Comparison of ENCODE assay signal across 8 cellular contexts in genomic region chr17:51056813-51057510, GRCh38.
A peak's percentile ranks its signal among the peaks of the same experiment; 100 is the strongest.
DNase-seq lines count a peak whose midpoint lies in the region; ATAC-seq and TF ChIP-seq lines count a peak whose summit lies in the region.

No MANE protein-coding gene starts in this region.

- H3K4me3 Mint-ChIP-seq in endodermal cell: no peak overlapping the region

- in situ Hi-C loops in SK-MEL-5 (cut with HindIII; ENCODE audit: low pct_unique_long_range_greater_than_20kb, low sequenced_read_pairs): no loop called here

- H3K14ac ChIP-seq in mesenchymal stem cell (ENCODE audit: low read length in 2 of 2): no peak overlapping the region

- peak; percentile 10 for DNase-seq in stimulated activated CD4-positive, alpha-beta T cell treated with anti-CD3 and anti-CD28 coated beads, Interleukin-4, amount 100 ng/mL, for 24 hours
- no peak for DNase-seq in stimulated activated CD4-positive, alpha-beta T cell treated with anti-CD3 and anti-CD28 coated beads, Interleukin-4, amount 100 ng/mL, for 4 hours
- peak; percentile 82 for DNase-seq in SK-MEL-5 (ENCODE audit: low read depth, low spot score)
- DNase-seq in endodermal cell: peak; percentile 89
- peak; percentile 91 for DNase-seq in mesenchymal stem cell

- no peaks in the 10 kb centered on the region for H3K27me3 ChIP-seq in endodermal cell (ENCODE audit: control insufficient read depth, insufficient read depth, low read length, poor library complexity, severe bottlenecking)
- H3K27me3 ChIP-seq in mesenchymal stem cell (ENCODE audit: control insufficient read depth in 1 of 2, insufficient read depth in 1 of 2, low read length in 2 of 2): no peaks in the 10 kb centered on the region

- H3K4ac ChIP-seq in mesenchymal stem cell (ENCODE audit: low read depth in 1 of 2, low read length in 2 of 2): no peak overlapping the region

- no peak overlapping the region for H2BK5ac ChIP-seq in mesenchymal stem cell (ENCODE audit: low read depth, low read length, poor library complexity, severe bottlenecking)

- no peak overlapping the region for H3K23ac ChIP-seq in mesenchymal stem cell (ENCODE audit: low read length in 2 of 2)

- H2BK12ac ChIP-seq in mesenchymal stem cell (ENCODE audit: low read length in 2 of 2): no peak overlapping the region

- H3K4me3 ChIP-seq in endodermal cell (ENCODE audit: low read length) (no peak overlapping the region), mesenchymal stem cell (ENCODE audit: insufficient read depth in 1 of 2, low read depth in 1 of 2, low read length in 2 of 2) (no peak overlapping the region)

- no peak overlapping the region for H2BK15ac ChIP-seq in mesenchymal stem cell (ENCODE audit: low read depth, poor library complexity, severe bottlenecking)

- H3K9me3 ChIP-seq in endodermal cell (ENCODE audit: control insufficient read depth, low read length) (no peaks in the 10 kb centered on the region), mesenchymal stem cell (ENCODE audit: control insufficient read depth, low read length) (no peaks in the 10 kb centered on the region)

- H3K27ac ChIP-seq in endodermal cell (ENCODE audit: low read depth, low read length) (peak overlapping the region; percentile 89), mesenchymal stem cell (ENCODE audit: low read length, poor library complexity, severe bottlenecking) (peak overlapping the region; percentile 35)

- TF ChIP-seq RAD21 in Ishikawa (IDR thresholded peaks at IDR 0.05; ENCODE audit: low read depth): peak; percentile 56; the same call in 1 of the 2 replicates

- H3K36me3 ChIP-seq in endodermal cell (ENCODE audit: control insufficient read depth, insufficient read depth, low read length): peaks cover 4% of the 10 kb centered on the region
- H3K36me3 ChIP-seq in mesenchymal stem cell (ENCODE audit: control insufficient read depth in 1 of 2, insufficient read depth in 2 of 2, low read depth in 1 of 2, low read length in 2 of 2): peaks cover 0 to 10% of the 10 kb centered on the region in 2 experiments

- no peaks in the 10 kb centered on the region for H3K27me3 Mint-ChIP-seq in endodermal cell (ENCODE audit: insufficient read depth)

- H3K4me1 Mint-ChIP-seq in endodermal cell: peaks cover 12% of the 10 kb centered on the region

- H3K79me1 ChIP-seq in mesenchymal stem cell (replicated peaks; ENCODE audit: low read length, poor library complexity, severe bottlenecking): peaks cover 16% of the 10 kb centered on the region

- no peak overlapping the region for H3K18ac ChIP-seq in mesenchymal stem cell (ENCODE audit: low read depth in 1 of 2, low read length in 2 of 2)

- H3K36me3 Mint-ChIP-seq in endodermal cell (ENCODE audit: low read depth): peaks cover 6% of the 10 kb centered on the region

- H3K27ac Mint-ChIP-seq in endodermal cell: peak overlapping the region; percentile 71

- H2AK5ac ChIP-seq in mesenchymal stem cell (ENCODE audit: low read length, severe bottlenecking): no peak overlapping the region

- no peak for ATAC-seq in HG03039 (IDR thresholded peaks at IDR 0.05; ENCODE audit: unreplicated experiment)
- no peak for ATAC-seq in GM21381 (IDR thresholded peaks at IDR 0.05; ENCODE audit: unreplicated experiment)

- no peak for TF ChIP-seq EP300 in Ishikawa (IDR thresholded peaks at IDR 0.05; ENCODE audit: borderline replicate concordance)

- no peaks in the 10 kb centered on the region for H3K4me1 ChIP-seq in endodermal cell (ENCODE audit: control insufficient read depth, insufficient read depth, low read length)
- H3K4me1 ChIP-seq in mesenchymal stem cell (ENCODE audit: control insufficient read depth, insufficient read depth, low read depth, low read length): peaks cover 8% of the 10 kb centered on the region

- H3K4me2 ChIP-seq in mesenchymal stem cell (ENCODE audit: low read length, poor library complexity, severe bottlenecking): no peak overlapping the region

- H2BK120ac ChIP-seq in mesenchymal stem cell (ENCODE audit: low read depth, low read length): no peak overlapping the region

- H4K91ac ChIP-seq in mesenchymal stem cell (ENCODE audit: low read length): peak overlapping the region; percentile 1

- WGBS in endodermal cell (ENCODE audit: insufficient coverage in 1 of 2, insufficient read length in 1 of 2), 2 experiments: 67% methylated on average over 1 of the region's 1 CpG; no CpG with 5 or more reads in 1 of the 2 experiments
- 57% methylated on average over 1 of the region's 1 CpG for WGBS in mesenchymal stem cell

- no peaks in the 10 kb centered on the region for H3K9me3 Mint-ChIP-seq in endodermal cell

- H3K9ac ChIP-seq in endodermal cell (ENCODE audit: extremely low read depth, low read length, poor library complexity, severe bottlenecking) (no peak overlapping the region), mesenchymal stem cell (ENCODE audit: low read length) (peak overlapping the region; percentile 68)

- TF ChIP-seq CTCF in endodermal cell (conservative IDR thresholded peaks at IDR 0.05): peak; percentile 88

- H4K8ac ChIP-seq in mesenchymal stem cell (ENCODE audit: low read length): no peak overlapping the region

- no peak overlapping the region for H2AFZ ChIP-seq in mesenchymal stem cell (ENCODE audit: low read depth, low read length)

TF ChIP-seq in Ishikawa, 13 proteins besides CTCF, POLR2A, EP300 and RAD21:
- no peak for TF ChIP-seq YY1 (IDR thresholded peaks at IDR 0.05; ENCODE audit: low read depth)
- TF ChIP-seq TAF1 (IDR thresholded peaks at IDR 0.05; ENCODE audit: low read depth): no peak
- TF ChIP-seq TEAD4 (IDR thresholded peaks at IDR 0.05): no peak
- no peak for TF ChIP-seq REST (IDR thresholded peaks at IDR 0.05; ENCODE audit: low read depth)
- TF ChIP-seq MAX (IDR thresholded peaks at IDR 0.05): no peak
- no peak for TF ChIP-seq CEBPB (IDR thresholded peaks at IDR 0.05)
- TF ChIP-seq FOXM1 (IDR thresholded peaks at IDR 0.05; ENCODE audit: borderline replicate concordance, low read depth): no peak
- no peak for TF ChIP-seq CREB1 (IDR thresholded peaks at IDR 0.05; ENCODE audit: low read depth)
- no peak for TF ChIP-seq NFIC (IDR thresholded peaks at IDR 0.05)
- no peak for TF ChIP-seq TCF12 (IDR thresholded peaks at IDR 0.05; ENCODE audit: low read depth)
- TF ChIP-seq ZBTB7A (IDR thresholded peaks at IDR 0.05; ENCODE audit: low read depth): no peak
- TF ChIP-seq EGR1 (IDR thresholded peaks at IDR 0.05): no peak
- TF ChIP-seq USF1 (IDR thresholded peaks at IDR 0.05): no peak

Comparison
In these comparisons a context has a peak if more than half of its experiments do, and no peak if none do; other contexts are left out.
1. DNase-seq: peak in stimulated activated CD4-positive, alpha-beta T cell treated with anti-CD3 and anti-CD28 coated beads, Interleukin-4, amount 100 ng/mL, for 24 hours (single experiment), SK-MEL-5 (single experiment), endodermal cell (single experiment) and mesenchymal stem cell (single experiment); none in stimulated activated CD4-positive, alpha-beta T cell treated with anti-CD3 and anti-CD28 coated beads, Interleukin-4, amount 100 ng/mL, for 4 hours (0 of 2).